ENCODE assay signal across 19 cellular contexts in genomic region chr19:15381864-15382263, GRCh38. TPM values are rescaled to one million over a fixed set of nuclear protein-coding genes. Genes with fewer than 3 reads are reported as not detected.
DNase-seq lines count a peak whose midpoint lies in the region; ATAC-seq lines count a peak whose summit lies in the region.
"Had no signal": no experiment of that assay in that cellular context is flagged by ENCODE, and none has a peak within 500 bp of the region (broad histone marks: within the 10 kb centered on the region; RNA-seq: fewer than 3 reads in every experiment).

No MANE protein-coding gene starts in this region.

- no peak overlapping the region for H3K4ac ChIP-seq in mesenchymal stem cell (ENCODE audit: low read depth in 1 of 2, low read length in 2 of 2)
- no peak overlapping the region for H3K4ac ChIP-seq in mesendoderm (ENCODE audit: low read depth, low read length)

- H3K79me1 ChIP-seq in mesenchymal stem cell (replicated peaks; ENCODE audit: low read length, poor library complexity, severe bottlenecking) (peaks cover 13% of the 10 kb centered on the region), mesendoderm (ENCODE audit: low read length) (peaks cover 4% of the 10 kb centered on the region)

- peaks cover 44% of the 10 kb centered on the region for H3K36me3 Mint-ChIP-seq in activated T-helper 17 cell treated with anti-CD3 and anti-CD28 coated beads, Interleukin-2, amount 50 U/mL, for 72 hours (ENCODE audit: low read depth)

- H3K4me3 ChIP-seq in mesenchymal stem cell (ENCODE audit: insufficient read depth in 1 of 2, low read depth in 1 of 2, low read length in 2 of 2) (no peak overlapping the region), mesendoderm (ENCODE audit: low read length) (no peak overlapping the region)
- H3K4me3 ChIP-seq: esophagus muscularis mucosa, lower lobe of right lung, Peyer's patch had no signal

- H2BK15ac ChIP-seq in mesenchymal stem cell (ENCODE audit: low read depth, poor library complexity, severe bottlenecking) = no peak overlapping the region
- no peak overlapping the region for H2BK15ac ChIP-seq in mesendoderm (replicated peaks; ENCODE audit: low read depth)

- H3K4me1 Mint-ChIP-seq in activated T-helper 17 cell treated with anti-CD3 and anti-CD28 coated beads, Interleukin-2, amount 50 U/mL, for 72 hours = peaks cover 26% of the 10 kb centered on the region

- WGBS in mesenchymal stem cell = 98% methylated on average over 5 of the region's 6 CpGs
- WGBS in mesendoderm (ENCODE audit: extremely low coverage, insufficient coverage, low lambda C conversion rate) = no CpG with 5 or more reads among the region's 6 CpGs

- no peak overlapping the region for H3K56ac ChIP-seq in mesendoderm (ENCODE audit: low read length)

- H2AK5ac ChIP-seq in mesenchymal stem cell (ENCODE audit: low read length, severe bottlenecking) (no peak overlapping the region), mesendoderm (ENCODE audit: low read length) (no peak overlapping the region)

- DNase-seq in left ventricle myocardium superior (peak; percentile 12), left cardiac atrium (no peak), mesenchymal stem cell (no peak), mesendoderm (no peak), germinal center (ENCODE audit: low spot score) (no peak), NCI-H526 treated with DMSO at 0.1 percent for 48 hours (lab: John Stamatoyannopoulos, UW) (no peak), NCI-H510A treated with DMSO at 0.1 percent for 48 hours (lab: John Stamatoyannopoulos, UW) (no peak)
- DNase-seq: activated naive CD8-positive, alpha-beta T cell treated with anti-CD3 and anti-CD28 coated beads, Interleukin-2, amount 10 ng/mL, durations not matched to agents 7 days and 5 days; hippocampal formation; KG1; lower lobe of right lung; NCI-H1417 treated with DMSO at 0.1 percent for 48 hours; NCI-H510A; occipital lobe; Peyer's patch; small intestine; T-helper 9 cell had no signal

- peak overlapping the region; percentile 82 for H3K27ac Mint-ChIP-seq in activated T-helper 17 cell treated with anti-CD3 and anti-CD28 coated beads, Interleukin-2, amount 50 U/mL, for 72 hours
- H3K27ac Mint-ChIP-seq: activated naive CD8-positive, alpha-beta T cell treated with anti-CD3 and anti-CD28 coated beads, Interleukin-2, amount 10 ng/mL, durations not matched to agents 7 days and 5 days had no signal

- no peak overlapping the region for H3K18ac ChIP-seq in mesenchymal stem cell (ENCODE audit: low read depth in 1 of 2, low read length in 2 of 2)
- H3K18ac ChIP-seq in mesendoderm (ENCODE audit: low read length) = no peak overlapping the region

- H4K91ac ChIP-seq in mesenchymal stem cell (ENCODE audit: low read length) = no peak overlapping the region

- no peaks in the 10 kb centered on the region for H3K9me3 ChIP-seq in mesenchymal stem cell (ENCODE audit: control insufficient read depth, low read length)
- H3K9me3 ChIP-seq: esophagus muscularis mucosa, lower lobe of right lung, Peyer's patch had no signal

- peak overlapping the region in 1 of 2 experiments; percentile 55 for H2BK12ac ChIP-seq in mesenchymal stem cell (ENCODE audit: low read length in 2 of 2)

- H3K4me3 Mint-ChIP-seq in activated T-helper 17 cell treated with anti-CD3 and anti-CD28 coated beads, Interleukin-2, amount 50 U/mL, for 72 hours = peak overlapping the region; percentile 90

- H3K4me2 ChIP-seq in mesenchymal stem cell (ENCODE audit: low read length, poor library complexity, severe bottlenecking) (no peak overlapping the region), mesendoderm (ENCODE audit: low read length) (no peak overlapping the region)

- peaks cover 21% of the 10 kb centered on the region for H3K79me2 ChIP-seq in mesendoderm (ENCODE audit: control insufficient read depth, insufficient read depth, low read length)

- H3K27me3 ChIP-seq in mesenchymal stem cell (ENCODE audit: control insufficient read depth in 1 of 2, insufficient read depth in 1 of 2, low read length in 2 of 2) (no peaks in the 10 kb centered on the region), mesendoderm (ENCODE audit: insufficient read depth, low read length, poor library complexity) (no peaks in the 10 kb centered on the region)
- H3K27me3 ChIP-seq: esophagus muscularis mucosa, Peyer's patch had no signal

- H3K23ac ChIP-seq in mesenchymal stem cell (ENCODE audit: low read length in 2 of 2) (no peak overlapping the region), mesendoderm (ENCODE audit: low read length) (no peak overlapping the region)

- H3K4me1 ChIP-seq in mesenchymal stem cell (ENCODE audit: control insufficient read depth, insufficient read depth, low read depth, low read length) (peaks cover 16% of the 10 kb centered on the region), mesendoderm (ENCODE audit: control insufficient read depth, low read depth, low read length) (peaks cover 3% of the 10 kb centered on the region)

- H3K14ac ChIP-seq in mesenchymal stem cell (ENCODE audit: low read length in 2 of 2) = no peak overlapping the region

- no peak overlapping the region for H2AFZ ChIP-seq in mesenchymal stem cell (ENCODE audit: low read depth, low read length)

- H3K27me3 Mint-ChIP-seq in activated T-helper 17 cell treated with anti-CD3 and anti-CD28 coated beads, Interleukin-2, amount 50 U/mL, for 72 hours = no peaks in the 10 kb centered on the region
- H3K27me3 Mint-ChIP-seq: activated naive CD8-positive, alpha-beta T cell treated with anti-CD3 and anti-CD28 coated beads, Interleukin-2, amount 10 ng/mL, durations not matched to agents 7 days and 5 days had no signal

- H2BK120ac ChIP-seq in mesenchymal stem cell (ENCODE audit: low read depth, low read length) (no peak overlapping the region), mesendoderm (ENCODE audit: low read depth, low read length) (no peak overlapping the region)

- ATAC-seq in left ventricle myocardium superior (no peak), left cardiac atrium (no peak)
- ATAC-seq in activated T-helper 17 cell treated with anti-CD3 and anti-CD28 coated beads, Interleukin-2, amount 50 U/mL, for 72 hours (replicated peaks) = no peak
- ATAC-seq: lower lobe of right lung had no signal

- no peak overlapping the region for H3K9ac ChIP-seq in mesenchymal stem cell (ENCODE audit: low read length)
- H3K9ac ChIP-seq in mesendoderm (ENCODE audit: low read length) = no peak overlapping the region

- no peaks in the 10 kb centered on the region for H3K9me3 Mint-ChIP-seq in activated T-helper 17 cell treated with anti-CD3 and anti-CD28 coated beads, Interleukin-2, amount 50 U/mL, for 72 hours
- H3K9me3 Mint-ChIP-seq: activated naive CD8-positive, alpha-beta T cell treated with anti-CD3 and anti-CD28 coated beads, Interleukin-2, amount 10 ng/mL, durations not matched to agents 7 days and 5 days had no signal

- H4K5ac ChIP-seq in mesendoderm (ENCODE audit: low read length) = no peak overlapping the region

- H3K27ac ChIP-seq in mesenchymal stem cell (ENCODE audit: low read length, poor library complexity, severe bottlenecking) (peak overlapping the region; percentile 7), mesendoderm (ENCODE audit: low read depth, low read length) (no peak overlapping the region)
- H3K27ac ChIP-seq: esophagus muscularis mucosa, lower lobe of right lung, Peyer's patch had no signal

- H3K36me3 ChIP-seq in mesenchymal stem cell (ENCODE audit: control insufficient read depth in 1 of 2, insufficient read depth in 2 of 2, low read depth in 1 of 2, low read length in 2 of 2) (peaks cover 11 to 26% of the 10 kb centered on the region in 2 experiments), mesendoderm (ENCODE audit: control insufficient read depth, insufficient read depth, low read length) (no peaks in the 10 kb centered on the region)
- H3K36me3 ChIP-seq: lower lobe of right lung had no signal

- H2BK5ac ChIP-seq in mesenchymal stem cell (ENCODE audit: low read depth, low read length, poor library complexity, severe bottlenecking) (no peak overlapping the region), mesendoderm (ENCODE audit: low read length) (no peak overlapping the region)

- no peak overlapping the region for H4K8ac ChIP-seq in mesenchymal stem cell (ENCODE audit: low read length)
- no peak overlapping the region for H4K8ac ChIP-seq in mesendoderm (ENCODE audit: low read depth, low read length)

- intact Hi-C loops in left ventricle myocardium superior (cut with micrococcal nuclease) = no loop called here
- intact Hi-C loops in left cardiac atrium (cut with DNase I) = no loop called here

RNA-seq across cellular contexts. Expression of gene AKAP8, which starts 2.3 kb away (rescaled TPM):
- total RNA-seq in left ventricle myocardium superior (24.0 TPM), left cardiac atrium (10 to 100 TPM; 16.0 to 30.5 TPM)
- 10 to 100 TPM; 48.5 to 62.5 TPM for total RNA-seq in activated T-helper 17 cell treated with anti-CD3 and anti-CD28 coated beads, Interleukin-2, amount 50 U/mL, for 72 hours
- polyA plus RNA-seq in mesenchymal stem cell (2013, experiment 1 of 2) = 15.4 TPM
- 14.1 TPM for polyA plus RNA-seq in mesenchymal stem cell (2013, experiment 2 of 2)
- polyA plus RNA-seq in mesendoderm (2013, experiment 1 of 2) = 27.7 TPM
- polyA plus RNA-seq in mesendoderm (2013, experiment 2 of 2) = 27.0 TPM

RNA-seq across cellular contexts. Expression of gene AKAP8L, which starts 36.9 kb away (rescaled TPM):
- total RNA-seq in left ventricle myocardium superior (82.5 TPM), left cardiac atrium (10 to 100 TPM; 61.5 to 74.2 TPM)
- 10 to 100 TPM; 64.8 to 68.4 TPM for total RNA-seq in activated T-helper 17 cell treated with anti-CD3 and anti-CD28 coated beads, Interleukin-2, amount 50 U/mL, for 72 hours
- 54.6 TPM for polyA plus RNA-seq in mesenchymal stem cell (2013, experiment 1 of 2)
- 48.4 TPM for polyA plus RNA-seq in mesenchymal stem cell (2013, experiment 2 of 2)
- polyA plus RNA-seq in mesendoderm (2013, experiment 1 of 2) = 53.6 TPM
- 52.1 TPM for polyA plus RNA-seq in mesendoderm (2013, experiment 2 of 2)

RNA-seq across cellular contexts. Expression of gene BRD4, which starts 49.5 kb away (rescaled TPM):
- 67.4 TPM for total RNA-seq in left ventricle myocardium superior
- 10 to 100 TPM; 43.9 to 63.3 TPM for total RNA-seq in left cardiac atrium
- 10 to 100 TPM; 90.4 to 96.7 TPM for total RNA-seq in activated T-helper 17 cell treated with anti-CD3 and anti-CD28 coated beads, Interleukin-2, amount 50 U/mL, for 72 hours
- 59.9 TPM for polyA plus RNA-seq in mesenchymal stem cell (2013, experiment 1 of 2)
- polyA plus RNA-seq in mesenchymal stem cell (2013, experiment 2 of 2) = 57.1 TPM
- 94.5 TPM for polyA plus RNA-seq in mesendoderm (2013, experiment 1 of 2)
- polyA plus RNA-seq in mesendoderm (2013, experiment 2 of 2) = 93.4 TPM
